Comparison of ENCODE assay signal across 8 cellular contexts in the genomic region with DNA sequence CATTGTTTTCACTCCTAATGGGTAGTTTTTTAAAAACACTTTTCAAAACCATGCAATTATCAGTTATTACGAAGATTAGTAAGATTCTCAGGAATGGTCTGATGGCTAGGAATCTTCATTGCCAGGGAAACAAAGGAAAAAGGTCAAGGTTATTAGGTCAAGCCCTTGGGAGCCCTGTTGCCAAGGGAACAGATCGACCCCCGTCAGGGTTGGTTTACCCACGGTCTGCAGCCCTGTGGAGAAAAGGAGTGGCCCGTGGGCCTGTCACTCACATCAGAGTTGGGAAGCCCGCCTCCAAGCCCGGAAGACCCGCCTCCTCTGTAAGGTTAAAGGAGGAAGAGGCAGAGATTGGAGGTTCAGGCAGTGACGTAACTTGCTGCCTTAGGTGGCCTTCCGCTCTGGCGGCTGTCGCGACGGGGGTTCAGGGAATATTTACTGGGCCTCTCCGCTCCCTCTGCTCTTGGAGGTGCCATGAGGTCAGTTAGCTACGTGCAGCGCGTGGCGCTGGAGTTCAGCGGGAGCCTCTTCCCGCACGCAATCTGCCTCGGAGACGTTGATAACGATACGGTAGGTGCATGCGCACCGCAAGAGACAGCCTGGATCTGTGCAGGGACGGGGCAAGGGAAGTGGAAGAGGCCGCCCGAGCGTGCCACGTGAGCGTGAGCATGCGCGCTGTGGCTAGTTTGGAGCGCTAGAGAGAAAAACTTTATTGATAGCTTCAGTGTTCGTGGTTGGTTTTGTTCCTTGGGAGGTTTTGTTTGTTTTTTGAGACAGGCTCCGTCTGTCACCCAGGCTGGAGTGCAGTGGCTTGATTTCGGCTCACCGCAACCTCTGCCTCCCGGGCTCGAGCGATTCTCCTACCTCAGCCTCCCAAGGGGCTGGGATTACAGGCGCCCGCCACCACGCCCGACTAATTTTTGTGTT. TPM values are rescaled to one million over a fixed set of nuclear protein-coding genes. Genes with fewer than 3 reads are reported as not detected.
A peak's percentile ranks its signal among the peaks of the same experiment; 100 is the strongest.
DNase-seq lines count a peak whose midpoint lies in the region; ATAC-seq and TF ChIP-seq lines count a peak whose summit lies in the region.

TSS of gene ITFG2 (plus strand) at position 379 of the 924 bp plus-strand sequence. CDS start at position 472, 93 bp downstream.

- DNase-seq in CD14-positive monocyte (ENCODE audit: low spot score) (peak; percentile 97), NCI-H774 (lab: John Stamatoyannopoulos, UW) (peak; percentile 99), left lobe of liver (ENCODE audit: low spot score) (peak; percentile 98)
- peak; percentile 95 for DNase-seq in activated CD4-positive, alpha-beta T cell treated with anti-CD3 and anti-CD28 coated beads, Interleukin-2, amount 50 U/mL, for 4 hours
- DNase-seq in stimulated activated CD4-positive, alpha-beta T cell treated with anti-CD3 and anti-CD28 coated beads, Interleukin-2, amount 100 ng/mL, for 4 hours (ENCODE audit: low read depth), result peak; percentile 96

- no peaks in the 10 kb centered on the region for H3K9me3 Mint-ChIP-seq in CD14-positive monocyte
- H3K9me3 Mint-ChIP-seq in dendritic cell treated with granulocyte-macrophage colony-stimulating factor and Interleukin-4, amounts not matched to agents 40 ng/mL and 50 ng/mL, for 4 days, result no peaks in the 10 kb centered on the region

- TF ChIP-seq CTCF in CD14-positive monocyte (IDR thresholded peaks at IDR 0.05), result no peak

- H3K27ac Mint-ChIP-seq in CD14-positive monocyte, result peak within 1 kb of the TSS; percentile 99 to 100 (median 100)
- H3K27ac Mint-ChIP-seq in dendritic cell treated with granulocyte-macrophage colony-stimulating factor and Interleukin-4, amounts not matched to agents 40 ng/mL and 50 ng/mL, for 4 days, result peak within 1 kb of the TSS; percentile 99

- H3K4me3 Mint-ChIP-seq in CD14-positive monocyte, result peak within 1 kb of the TSS; percentile 96 to 99
- peak within 1 kb of the TSS; percentile 100 for H3K4me3 Mint-ChIP-seq in dendritic cell treated with granulocyte-macrophage colony-stimulating factor and Interleukin-4, amounts not matched to agents 40 ng/mL and 50 ng/mL, for 4 days

- H3K36me3 Mint-ChIP-seq in CD14-positive monocyte, result peaks cover 10 to 21% of the 10 kb centered on the region in 2 donors
- H3K36me3 Mint-ChIP-seq in dendritic cell treated with granulocyte-macrophage colony-stimulating factor and Interleukin-4, amounts not matched to agents 40 ng/mL and 50 ng/mL, for 4 days (ENCODE audit: low read depth), result peaks cover 45% of the 10 kb centered on the region

- H3K27me3 Mint-ChIP-seq in CD14-positive monocyte (ENCODE audit: low read depth in 3 of 3), result no peaks in the 10 kb centered on the region
- no peaks in the 10 kb centered on the region for H3K27me3 Mint-ChIP-seq in dendritic cell treated with granulocyte-macrophage colony-stimulating factor and Interleukin-4, amounts not matched to agents 40 ng/mL and 50 ng/mL, for 4 days

- ATAC-seq in GM19395 (IDR thresholded peaks at IDR 0.05; ENCODE audit: unreplicated experiment) (peak; percentile 95), HG03565 (IDR thresholded peaks at IDR 0.05; ENCODE audit: unreplicated experiment) (peak; percentile 82), left lobe of liver (peak; percentile 95)

- peaks cover 18% of the 10 kb centered on the region for H3K4me1 Mint-ChIP-seq in CD14-positive monocyte
- H3K4me1 Mint-ChIP-seq in dendritic cell treated with granulocyte-macrophage colony-stimulating factor and Interleukin-4, amounts not matched to agents 40 ng/mL and 50 ng/mL, for 4 days (ENCODE audit: low read depth), result peaks cover 17% of the 10 kb centered on the region

- intact Hi-C loops in CD14-positive monocyte (cut with micrococcal nuclease), result loop anchor here (2.0 to 5.0 kb wide), 2 partner anchors 18 to 65 kb away; partner anchors contain the start of genes FOXM1 (in 2 of the 2), RHNO1 (in 2 of the 2) and FKBP4 (in 1 of the 2)
- intact Hi-C loops in dendritic cell treated with granulocyte-macrophage colony-stimulating factor and Interleukin-4, amounts not matched to agents 40 ng/mL and 50 ng/mL, for 4 days (cut with micrococcal nuclease), result loop anchor here (1.0 to 2.0 kb wide), 2 partner anchors 18 to 66 kb away; partner anchors contain the start of gene FKBP4

RNA-seq across cellular contexts. Expression of gene ITFG2, which starts in this region (rescaled TPM):
- 10 to 100 TPM; 19.1 to 24.0 TPM for polyA plus RNA-seq in CD14-positive monocyte
- total RNA-seq in left lobe of liver, result 14.6 TPM

Comparison
In these comparisons a context has a peak if more than half of its experiments do, and no peak if none do; other contexts are left out.
1. Peak in every context shown above with its lines: DNase-seq and ATAC-seq.